Comparison of ENCODE assay signal across 10 cellular contexts in genomic region chr7:94632338-94633024, GRCh38. TPM values are rescaled to one million over a fixed set of nuclear protein-coding genes. Genes with fewer than 3 reads are reported as not detected.
A peak's percentile ranks its signal among the peaks of the same experiment; 100 is the strongest.
DNase-seq lines count a peak whose midpoint lies in the region; ATAC-seq, FAIRE-seq and TF ChIP-seq lines count a peak whose summit lies in the region.
"Had no signal": no experiment of that assay in that cellular context is flagged by ENCODE, and none has a peak within 500 bp of the region (broad histone marks: within the 10 kb centered on the region; RNA-seq: fewer than 3 reads in every experiment).

No MANE protein-coding gene starts in this region.

- intact Hi-C loops in HepG2 (cut with micrococcal nuclease; ENCODE audit: unreplicated experiment) (no loop called here), lower leg skin (cut with DNase I; ENCODE audit: low total_unique reads) (no loop called here)

- 34% methylated on average over 5 of the region's 5 CpGs for WGBS in SK-N-SH (ENCODE audit: low lambda C conversion rate)
- 47% methylated on average over 5 of the region's 5 CpGs for WGBS in HepG2 (ENCODE audit: low lambda C conversion rate)
- WGBS in lower leg skin, 2 donors = 51 to 55% methylated on average over 5 of the region's 5 CpGs

- H3K9ac ChIP-seq in SK-N-SH = peak overlapping the region; percentile 35
- peak overlapping the region; percentile 25; the same call in 1 of the 2 replicates for H3K9ac ChIP-seq in HepG2 (ENCODE audit: insufficient read depth, low read depth, low read length)

- in situ Hi-C loops in HepG2 (cut with HindIII; ENCODE audit: extremely low pct_ligation_motif_present, low pct_unique_long_range_greater_than_20kb) = no loop called here
- in situ Hi-C loops in KBM-7 (cut with MboI; ENCODE audit: low pct_unique_long_range_greater_than_20kb, low sequenced_read_pairs) = no loop called here

- H3F3A ChIP-seq in SK-N-SH (replicated peaks; ENCODE audit: insufficient read depth) = peaks cover 17% of the 10 kb centered on the region

- DNase-seq in GM12891 (ENCODE audit: insufficient read length, low spot score) = no peak
- DNase-seq in SK-N-SH = no peak
- no peak for DNase-seq in HepG2 (ENCODE audit: low spot score)
- no peak for DNase-seq in activated CD8-positive, alpha-beta memory T cell treated with anti-CD3 and anti-CD28 coated beads, Interleukin-2, amount 50 U/mL, for 48 hours
- no peak for DNase-seq in KBM-7
- DNase-seq in lower leg skin (ENCODE audit: low spot score in 2 of 2) = no peak
- DNase-seq in frontal cortex (ENCODE audit: low spot score in 2 of 2) = no peak
- DNase-seq: tibial artery had no signal

- H3K27ac ChIP-seq in SK-N-SH (ENCODE audit: low read depth in 2 of 2, low read length in 1 of 2) (peak overlapping the region; percentile 44 to 84; a peak in 3 of 4 replicates), HepG2 (ENCODE audit: extremely low read length, insufficient read depth, low read length) (peak overlapping the region; percentile 69)
- H3K27ac ChIP-seq: tibial artery had no signal

- H3K79me2 ChIP-seq in SK-N-SH (ENCODE audit: insufficient read depth) (peaks cover 50% of the 10 kb centered on the region), HepG2 (ENCODE audit: insufficient read depth, low read length) (peaks cover 67% of the 10 kb centered on the region)

- TF ChIP-seq RAD21 in SK-N-SH (IDR thresholded peaks at IDR 0.05; ENCODE audit: low read length) (no peak), HepG2 (CRISPR knock-in tag; IDR thresholded peaks at IDR 0.05) (no peak)

- CTCF ChIA-PET in SK-N-SH (lab: Yijun Ruan, JAX) (interaction anchor here (1.1 to 1.6 kb wide), 4 partner anchors 12 to 183 kb away, joined by 3 to 5 read pairs (median 3); no protein-coding TSS in a partner anchor), HepG2 (lab: Yijun Ruan, JAX; ENCODE audit: low intra/inter-chr PET ratio, low total read pairs) (no interaction called here)

- POLR2A ChIA-PET in SK-N-SH (lab: Yijun Ruan, JAX) (no interaction called here), HepG2 (lab: Yijun Ruan, JAX) (interaction anchor here (1.1 to 3.0 kb wide), 5 partner anchors 9 to 24 kb away, joined by 3 to 23 read pairs (median 4); partner anchors contain the start of gene SGCE)

- no TSS peak for BruUV-seq in HepG2 (replicated peaks; lab: Mats Ljungman, UMichigan)

- FAIRE-seq in GM12891 (lab: Jason Lieb, UNC) = peak; percentile 5
- no peak for FAIRE-seq in HepG2 (lab: Jason Lieb, UNC)
- no peak for FAIRE-seq in frontal cortex (lab: Jason Lieb, UNC)
- FAIRE-seq: TTC549 had no signal

- H3K36me3 ChIP-seq in SK-N-SH (replicated peaks in 1 of 2; ENCODE audit: control insufficient read depth in 1 of 2, insufficient read depth in 2 of 2, low read length in 1 of 2) (peaks cover 10 to 12% of the 10 kb centered on the region in 2 experiments), HepG2 (replicated peaks in 1 of 2; ENCODE audit: control insufficient read depth in 1 of 2, insufficient read depth in 2 of 2, low read length in 2 of 2) (0 out of 5 replicates have a peak, but pooled peaks cover 0 to under 1% of the 10 kb centered on the region in 2 experiments)
- H3K36me3 ChIP-seq: tibial artery had no signal

- H3K4me2 ChIP-seq in SK-N-SH = peak overlapping the region; percentile 61
- H3K4me2 ChIP-seq in HepG2 (ENCODE audit: low read depth, low read length) = peak overlapping the region; percentile 43

- no peaks in the 10 kb centered on the region for H3K9me3 ChIP-seq in SK-N-SH
- no peaks in the 10 kb centered on the region for H3K9me3 ChIP-seq in HepG2 (ENCODE audit: low read length)
- H3K9me3 ChIP-seq: tibial artery had no signal

- peak; percentile 52 for ATAC-seq in HG03025 (IDR thresholded peaks at IDR 0.05; ENCODE audit: low FRiP score, unreplicated experiment)
- ATAC-seq in HepG2 = peak; percentile 72

- TF ChIP-seq POLR2A in GM12891 (IDR thresholded peaks at IDR 0.05; ENCODE audit: low read depth, low read length) = no peak
- TF ChIP-seq POLR2A in HepG2 (IDR thresholded peaks at IDR 0.05; ENCODE audit: insufficient read depth in 1 of 2, low read depth in 2 of 2, low read length in 2 of 2) = no peak
- no peak for TF ChIP-seq POLR2A in lower leg skin (IDR thresholded peaks at IDR 0.05)

- TF ChIP-seq CTCF in SK-N-SH (IDR thresholded peaks at IDR 0.05) = no peak
- TF ChIP-seq CTCF in HepG2 (CRISPR knock-in tag; IDR thresholded peaks at IDR 0.05) = no peak
- TF ChIP-seq CTCF in lower leg skin (IDR thresholded peaks at IDR 0.05) = no peak

- peaks cover 15% of the 10 kb centered on the region for H4K20me1 ChIP-seq in SK-N-SH (ENCODE audit: insufficient read depth)
- H4K20me1 ChIP-seq in HepG2 (ENCODE audit: insufficient read depth, low read length) = no peaks in the 10 kb centered on the region

- no peaks in the 10 kb centered on the region for H3K9me2 ChIP-seq in SK-N-SH

- peak in 1 of 2 experiments; percentile 81; a peak in 2 of 4 replicates for TF ChIP-seq EP300 in SK-N-SH (IDR thresholded peaks at IDR 0.05; ENCODE audit: borderline replicate concordance in 1 of 2, low read depth in 1 of 2, low read length in 1 of 2)
- no peak for TF ChIP-seq EP300 in HepG2 (IDR thresholded peaks at IDR 0.05; ENCODE audit: low read depth in 2 of 2, low read length in 2 of 2)
- no peak for TF ChIP-seq EP300 in HepG2 (CRISPR knock-in tag; IDR thresholded peaks at IDR 0.05; ENCODE audit: borderline replicate concordance)

- H3K4me3 ChIP-seq in SK-N-SH (ENCODE audit: low read depth in 2 of 2, low read length in 1 of 2) = no peak overlapping the region; a peak in 2 of 4 replicates
- H3K4me3 ChIP-seq in HepG2 (replicated peaks in 1 of 3; ENCODE audit: insufficient read depth in 1 of 3, low read depth in 2 of 3, low read length in 3 of 3) = peak overlapping the region in 1 of 3 experiments; percentile 3; a peak in 1 of 6 replicates
- no peak overlapping the region for H3K4me3 ChIP-seq in lower leg skin (ENCODE audit: low read depth, poor library complexity, severe bottlenecking)
- H3K4me3 ChIP-seq: tibial artery had no signal

- H3K27me3 ChIP-seq in SK-N-SH (ENCODE audit: insufficient read depth) = no peaks in the 10 kb centered on the region
- no peaks in the 10 kb centered on the region for H3K27me3 ChIP-seq in HepG2 (ENCODE audit: control insufficient read depth in 1 of 2, insufficient read depth in 2 of 2, low read length in 2 of 2)
- H3K27me3 ChIP-seq: tibial artery had no signal

- H3K4me1 ChIP-seq in SK-N-SH (ENCODE audit: control insufficient read depth in 1 of 2, insufficient read depth in 2 of 2, low read depth in 1 of 2, low read length in 1 of 2) (peaks cover 11 to 29% of the 10 kb centered on the region in 2 experiments), HepG2 (ENCODE audit: insufficient read depth, low read length) (peaks cover 77% of the 10 kb centered on the region)

- H2AFZ ChIP-seq in SK-N-SH (ENCODE audit: low read depth) = no peak overlapping the region
- no peak overlapping the region for H2AFZ ChIP-seq in HepG2 (ENCODE audit: low read length)

TF ChIP-seq in GM12891, 5 proteins besides CTCF, POLR2A, EP300 and RAD21 (continues in another document):
- TF ChIP-seq TAF1 (IDR thresholded peaks at IDR 0.05; ENCODE audit: low read depth, low read length) (no peak), POLR2AphosphoS5 (IDR thresholded peaks at IDR 0.05; ENCODE audit: low read depth, low read length) (no peak), SPI1 (IDR thresholded peaks at IDR 0.05; ENCODE audit: low read depth, low read length) (no peak), POU2F2 (IDR thresholded peaks at IDR 0.05; ENCODE audit: low read depth, low read length) (no peak)

TF ChIP-seq in HepG2, 621 proteins besides CTCF, POLR2A, EP300 and RAD21 (continues in another document):
- no peak for TF ChIP-seq CREB1 (IDR thresholded peaks at IDR 0.05)
- TF ChIP-seq CREB1 (CRISPR knock-in tag; IDR thresholded peaks at IDR 0.05) = 0 out of 2 replicates have a peak, but pooled peaks have one; percentile 27
- TF ChIP-seq LCORL (IDR thresholded peaks at IDR 0.05) = no peak
- TF ChIP-seq LCORL (CRISPR knock-in tag; IDR thresholded peaks at IDR 0.05) = no peak
- TF ChIP-seq MYC (CRISPR knock-in tag; IDR thresholded peaks at IDR 0.05; ENCODE audit: borderline replicate concordance) = no peak
- TF ChIP-seq SAP130 (CRISPR knock-in tag; IDR thresholded peaks at IDR 0.05; ENCODE audit: low read depth) = 0 out of 2 replicates have a peak, but pooled peaks have one; percentile 8
- TF ChIP-seq AKAP8 (CRISPR knock-in tag; IDR thresholded peaks at IDR 0.05) = no peak
- no peak for TF ChIP-seq ZNF12 (CRISPR knock-in tag; IDR thresholded peaks at IDR 0.05)
- TF ChIP-seq RFX1 (IDR thresholded peaks at IDR 0.05) = peak; percentile 58
- TF ChIP-seq ZNF782 (CRISPR knock-in tag; IDR thresholded peaks at IDR 0.05; ENCODE audit: borderline replicate concordance) = no peak

RNA-seq across cellular contexts. Expression of gene SGCE, which starts 23.5 kb away (rescaled TPM):
- 17.4 TPM for polyA plus RNA-seq in GM12891 (2012; ENCODE audit: low read depth, missing spikeins)
- 69.5 and 91.3 TPM in 2 replicates for polyA plus RNA-seq in SK-N-SH (2012; rRNA removed)
- 93.6 and 102 TPM in 2 replicates for polyA plus RNA-seq in SK-N-SH (2012; cell fraction: cytosol; rRNA removed)
- 41.8 and 69.7 TPM in 2 replicates for polyA plus RNA-seq in SK-N-SH (2012; cell fraction: nucleus; rRNA removed)
- 31.4 and 52.3 TPM in 2 replicates for total RNA-seq in HepG2 (2016; rRNA removed; fragmentation: Illumina TruSeq; extraction: Trizol)
- total RNA-seq in HepG2 (2016; cell fraction: cytosol; rRNA removed; fragmentation: Illumina TruSeq; extraction: Trizol; ENCODE audit: low read depth) = 14.7 and 17.0 TPM in 2 replicates
- total RNA-seq in HepG2 (2016; cell fraction: insoluble cytoplasmic fraction; rRNA removed; fragmentation: Illumina TruSeq; extraction: Trizol) = 30.4 and 54.9 TPM in 2 replicates
- 16.8 and 20.3 TPM in 2 replicates for total RNA-seq in HepG2 (2016; cell fraction: membrane; rRNA removed; fragmentation: Illumina TruSeq; extraction: Trizol)
- total RNA-seq in HepG2 (2016; cell fraction: nucleus; rRNA removed; fragmentation: Illumina TruSeq; extraction: Trizol) = 83.5 and 85.0 TPM in 2 replicates
- 62.6 and 71.1 TPM in 2 replicates for polyA plus RNA-seq in HepG2 (2011; rRNA removed)
- 29.7 and 44.7 TPM in 2 replicates for polyA plus RNA-seq in HepG2 (2011; cell fraction: cytosol; rRNA removed)
- 29.7 and 30.8 TPM in 2 replicates for polyA plus RNA-seq in HepG2 (2011; cell fraction: nucleus; rRNA removed)
- polyA plus RNA-seq in HepG2 (2012) = 47.2 and 47.4 TPM in 2 replicates
- 5.9 and 6.7 TPM in 2 replicates for polyA plus RNA-seq in HepG2 (2016; cell fraction: cytosol; fragmentation: Illumina TruSeq; extraction: Trizol; ENCODE audit: low read depth)
- polyA plus RNA-seq in HepG2 (2016; cell fraction: insoluble cytoplasmic fraction; fragmentation: Illumina TruSeq; extraction: Trizol; ENCODE audit: low read depth) = 32.2 and 33.8 TPM in 2 replicates
- polyA plus RNA-seq in HepG2 (2016; cell fraction: membrane; fragmentation: Illumina TruSeq; extraction: Trizol; ENCODE audit: low read depth) = 9.8 and 11.5 TPM in 2 replicates
- 68.6 and 78.9 TPM in 2 replicates for polyA plus RNA-seq in HepG2 (2016; cell fraction: nucleus; fragmentation: Illumina TruSeq; extraction: Trizol; ENCODE audit: insufficient read depth, low read depth)
- 27.3 and 48.1 TPM in 2 replicates for polyA minus RNA-seq in HepG2 (2011; rRNA and poly(A)+ RNA removed; ENCODE audit: low replicate concordance)
- 21.7 and 23.1 TPM in 2 replicates for polyA minus RNA-seq in HepG2 (2011; cell fraction: cytosol; rRNA and poly(A)+ RNA removed)
- polyA minus RNA-seq in HepG2 (2011; cell fraction: nucleus; rRNA and poly(A)+ RNA removed) = 186 and 198 TPM in 2 replicates
- 10 to 100 TPM in 3 of 4 donors, 1 to 10 TPM in 1; 9.8 to 25.7 (median 17.8) TPM for total RNA-seq in lower leg skin
- 69.7 TPM for total RNA-seq in frontal cortex
